In genomic region chr5:133025804-133026663, GRCh38 we compare ENCODE assay signal across 8 cellular contexts. TPM values are rescaled to one million over a fixed set of nuclear protein-coding genes. Genes with fewer than 3 reads are reported as not detected.
DNase-seq lines count a peak whose midpoint lies in the region; ATAC-seq and TF ChIP-seq lines count a peak whose summit lies in the region.

TSS of gene ZCCHC10 (minus strand) at chr5:133026549. CDS start at chr5:133026537, 12 bp downstream.

- H3K27ac Mint-ChIP-seq in type B pancreatic cell = peak within 1 kb of the TSS; percentile 88

- peak within 1 kb of the TSS; percentile 94 for H3K4me3 Mint-ChIP-seq in type B pancreatic cell

- WGBS in adrenal gland, 4 donors = 1 to 2% (median 1%) methylated on average over 25 to 53 of the region's 53 CpGs
- WGBS in heart right ventricle, 2 donors = 0 to 1% methylated on average over 53 of the region's 53 CpGs

- peak; percentile 93 for ATAC-seq in HG02870 (IDR thresholded peaks at IDR 0.05; ENCODE audit: unreplicated experiment)
- ATAC-seq in heart right ventricle = peak; percentile 98 to 100 (median 100)

- H3K9me3 Mint-ChIP-seq in type B pancreatic cell = no peaks in the 10 kb centered on the region

- TF ChIP-seq CTCF in GM13977 (IDR thresholded peaks at IDR 0.05; ENCODE audit: extremely low read depth, insufficient read depth, missing control alignments) (no peak), adrenal gland (IDR thresholded peaks at IDR 0.05) (no peak), heart right ventricle (IDR thresholded peaks at IDR 0.05) (no peak), type B pancreatic cell (conservative IDR thresholded peaks at IDR 0.05) (no peak)

- H3K36me3 ChIP-seq in adrenal gland (replicated peaks in 1 of 2) (no peaks in the 10 kb centered on the region), heart right ventricle (peaks cover 0 to 31% (median 0%) of the 10 kb centered on the region in 9 donors)

- DNase-seq in GM13977 (ENCODE audit: low spot score) (peak; percentile 92), NCI-H146 treated with DMSO at 0.1 percent for 48 hours (lab: John Stamatoyannopoulos, UW; ENCODE audit: unreplicated experiment) (peak; percentile 78), T-helper 1 cell (peak; percentile 81 to 92 (median 84)), adrenal gland (peak; percentile 92 to 96 (median 93)), heart right ventricle (peak; percentile 92 to 94), posterior cingulate gyrus (peak; percentile 87 to 99 (median 92)), type B pancreatic cell (ENCODE audit: extremely low spot score, unreplicated experiment) (peak; percentile 92)

- H3K27me3 ChIP-seq in adrenal gland (no peaks in the 10 kb centered on the region), heart right ventricle (no peaks in the 10 kb centered on the region)

- in situ Hi-C loops in GM13977 (cut with MboI; ENCODE audit: low pct_unique_long_range_greater_than_20kb, low sequenced_read_pairs, unreplicated experiment) = no loop called here

- H3K4me3 ChIP-seq in adrenal gland (peak within 1 kb of the TSS; percentile 28 to 98 (median 82)), heart right ventricle (peak within 1 kb of the TSS; percentile 59 to 99 (median 90))

- intact Hi-C loops in adrenal gland (cut with DNase I) = loop anchor here in 1 of 2 donors (10.0 kb wide), 1 partner anchor 51 kb away; no protein-coding TSS in a partner anchor
- intact Hi-C loops in heart right ventricle (cut with DNase I) = loop anchor here in 3 of 10 donors (2.0 to 10.0 kb wide), 2 partner anchors 25 to 61 kb away; partner anchors contain the start of gene AFF4 (in 3 of the 3)
- intact Hi-C loops in posterior cingulate gyrus (cut with DNase I) = loop anchor here (1.0 to 5.0 kb wide), 2 partner anchors 25 to 64 kb away; partner anchors contain the start of gene AFF4

- H3K9me3 ChIP-seq in adrenal gland (replicated peaks in 1 of 3) (no peaks in the 10 kb centered on the region), heart right ventricle (no peaks in the 10 kb centered on the region)

- H3K27me3 Mint-ChIP-seq in type B pancreatic cell = no peaks in the 10 kb centered on the region

- peak within 1 kb of the TSS; percentile 88 to 98 (median 95) for H3K27ac ChIP-seq in adrenal gland
- peak within 1 kb of the TSS; percentile 75 to 99 (median 94) for H3K27ac ChIP-seq in heart right ventricle

- H3K36me3 Mint-ChIP-seq in type B pancreatic cell = peaks cover 13% of the 10 kb centered on the region

- H3K4me1 ChIP-seq in adrenal gland (replicated peaks in 1 of 2) = peaks cover 10 to 14% of the 10 kb centered on the region in 2 donors
- H3K4me1 ChIP-seq in heart right ventricle = peaks cover 3 to 26% (median 20%) of the 10 kb centered on the region in 9 donors

- TF ChIP-seq POLR2A in adrenal gland (IDR thresholded peaks at IDR 0.05) = peak; percentile 58 to 78

- H3K4me1 Mint-ChIP-seq in type B pancreatic cell (ENCODE audit: unreplicated experiment) = peaks cover 13% of the 10 kb centered on the region

RNA-seq across cellular contexts. Expression of gene ZCCHC10, which starts in this region (rescaled TPM):
- total RNA-seq in adrenal gland (10 to 100 TPM in 7 of 8 donors, 1 to 10 TPM in 1; 8.3 to 39.3 (median 18.2) TPM), heart right ventricle (10 to 100 TPM; 12.2 to 22.4 (median 19.4) TPM), type B pancreatic cell (ENCODE audit: low replicate concordance) (22.1 and 23.1 TPM in 2 replicates)
- polyA plus RNA-seq in adrenal gland (10 to 100 TPM; 15.5 to 25.9 (median 20.6) TPM), heart right ventricle (10 to 100 TPM; 15.4 to 29.9 TPM)

Comparison
In these comparisons a context has a peak if more than half of its experiments do, and no peak if none do; other contexts are left out.
1. Peak in every context shown above with its lines: DNase-seq, ATAC-seq, H3K4me3 ChIP-seq and H3K27ac ChIP-seq.